ENCODE assay signal across 2 cellular contexts in the genomic region with DNA sequence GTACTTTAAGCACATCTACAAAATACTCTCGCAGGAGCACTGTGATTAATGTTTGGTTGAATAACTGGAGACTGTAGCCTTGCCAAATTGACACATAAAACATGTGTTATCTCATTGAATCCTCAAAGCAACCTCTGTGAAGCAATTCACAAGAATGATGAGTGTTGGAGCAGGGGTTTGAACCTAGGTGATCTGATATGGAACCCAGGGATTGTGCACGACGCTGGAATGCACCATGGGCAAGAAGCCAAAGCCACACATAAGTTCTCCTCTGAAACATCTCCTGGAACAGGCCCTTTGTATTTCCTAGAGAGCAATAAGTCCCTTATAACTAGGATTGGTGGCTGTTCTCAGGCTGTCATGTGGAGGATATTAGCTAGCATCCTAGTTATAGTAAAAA.
A peak's percentile ranks its signal among the peaks of the same experiment; 100 is the strongest.
TF ChIP-seq lines count a peak whose summit lies in the region.

No MANE protein-coding gene starts in this region.

TF ChIP-seq in IMR-90, 13 proteins besides CTCF, POLR2A, EP300 and RAD21:
- TF ChIP-seq USF2 (IDR thresholded peaks at IDR 0.05; ENCODE audit: low read depth, low read length) (no peak), BHLHE40 (IDR thresholded peaks at IDR 0.05; ENCODE audit: low read depth, low read length) (peak; percentile 4; the same call in 1 of the 2 replicates), CEBPB (IDR thresholded peaks at IDR 0.05; ENCODE audit: low read depth, low read length) (peak; percentile 85)

TF ChIP-seq in K562, 482 proteins besides CTCF, POLR2A, EP300 and RAD21:
- TF ChIP-seq COPS2 (conservative IDR thresholded peaks at IDR 0.05) (no peak), CEBPG (CRISPR knock-in tag; IDR thresholded peaks at IDR 0.05) (no peak), CEBPG (tag; conservative IDR thresholded peaks at IDR 0.05 in 1 of 2, IDR thresholded peaks at IDR 0.05 in 1 of 2) (peak; percentile 24 to 58; a peak in 2 of 4 replicates), KDM1A (IDR thresholded peaks at IDR 0.05) (peak; percentile 45 to 59; a peak in 2 of 4 replicates), ZFP36 (IDR thresholded peaks at IDR 0.05; ENCODE audit: low read depth, low read length, partially characterized antibody) (no peak), NFIC (IDR thresholded peaks at IDR 0.05) (peak; percentile 58), NR1H2 (CRISPR knock-in tag; IDR thresholded peaks at IDR 0.05) (no peak), TEAD1 (CRISPR knock-in tag; IDR thresholded peaks at IDR 0.05) (0 out of 4 replicates have a peak, but pooled peaks of 1 of the 2 experiments have one; percentile 41), TEAD4 (IDR thresholded peaks at IDR 0.05; ENCODE audit: low read length) (peak; percentile 61), TEAD4 (CRISPR knock-in tag; IDR thresholded peaks at IDR 0.05; ENCODE audit: borderline replicate concordance) (no peak), RFX5 (IDR thresholded peaks at IDR 0.05; ENCODE audit: low read depth, low read length) (no peak)
- TF ChIP-seq, protein P1, sequence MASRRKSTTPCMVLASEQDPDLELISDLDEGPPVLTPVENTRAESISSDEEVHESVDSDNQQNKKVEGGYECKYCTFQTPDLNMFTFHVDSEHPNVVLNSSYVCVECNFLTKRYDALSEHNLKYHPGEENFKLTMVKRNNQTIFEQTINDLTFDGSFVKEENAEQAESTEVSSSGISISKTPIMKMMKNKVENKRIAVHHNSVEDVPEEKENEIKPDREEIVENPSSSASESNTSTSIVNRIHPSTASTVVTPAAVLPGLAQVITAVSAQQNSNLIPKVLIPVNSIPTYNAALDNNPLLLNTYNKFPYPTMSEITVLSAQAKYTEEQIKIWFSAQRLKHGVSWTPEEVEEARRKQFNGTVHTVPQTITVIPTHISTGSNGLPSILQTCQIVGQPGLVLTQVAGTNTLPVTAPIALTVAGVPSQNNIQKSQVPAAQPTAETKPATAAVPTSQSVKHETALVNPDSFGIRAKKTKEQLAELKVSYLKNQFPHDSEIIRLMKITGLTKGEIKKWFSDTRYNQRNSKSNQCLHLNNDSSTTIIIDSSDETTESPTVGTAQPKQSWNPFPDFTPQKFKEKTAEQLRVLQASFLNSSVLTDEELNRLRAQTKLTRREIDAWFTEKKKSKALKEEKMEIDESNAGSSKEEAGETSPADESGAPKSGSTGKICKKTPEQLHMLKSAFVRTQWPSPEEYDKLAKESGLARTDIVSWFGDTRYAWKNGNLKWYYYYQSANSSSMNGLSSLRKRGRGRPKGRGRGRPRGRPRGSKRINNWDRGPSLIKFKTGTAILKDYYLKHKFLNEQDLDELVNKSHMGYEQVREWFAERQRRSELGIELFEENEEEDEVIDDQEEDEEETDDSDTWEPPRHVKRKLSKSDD (conservative IDR thresholded peaks at IDR 0.05; ENCODE audit: low read length) = no peak
- TF ChIP-seq, protein P2, sequence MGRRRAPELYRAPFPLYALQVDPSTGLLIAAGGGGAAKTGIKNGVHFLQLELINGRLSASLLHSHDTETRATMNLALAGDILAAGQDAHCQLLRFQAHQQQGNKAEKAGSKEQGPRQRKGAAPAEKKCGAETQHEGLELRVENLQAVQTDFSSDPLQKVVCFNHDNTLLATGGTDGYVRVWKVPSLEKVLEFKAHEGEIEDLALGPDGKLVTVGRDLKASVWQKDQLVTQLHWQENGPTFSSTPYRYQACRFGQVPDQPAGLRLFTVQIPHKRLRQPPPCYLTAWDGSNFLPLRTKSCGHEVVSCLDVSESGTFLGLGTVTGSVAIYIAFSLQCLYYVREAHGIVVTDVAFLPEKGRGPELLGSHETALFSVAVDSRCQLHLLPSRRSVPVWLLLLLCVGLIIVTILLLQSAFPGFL (CRISPR knock-in tag; IDR thresholded peaks at IDR 0.05) = no peak
